8 cellular contexts compared by ENCODE assay signal in the genomic region with DNA sequence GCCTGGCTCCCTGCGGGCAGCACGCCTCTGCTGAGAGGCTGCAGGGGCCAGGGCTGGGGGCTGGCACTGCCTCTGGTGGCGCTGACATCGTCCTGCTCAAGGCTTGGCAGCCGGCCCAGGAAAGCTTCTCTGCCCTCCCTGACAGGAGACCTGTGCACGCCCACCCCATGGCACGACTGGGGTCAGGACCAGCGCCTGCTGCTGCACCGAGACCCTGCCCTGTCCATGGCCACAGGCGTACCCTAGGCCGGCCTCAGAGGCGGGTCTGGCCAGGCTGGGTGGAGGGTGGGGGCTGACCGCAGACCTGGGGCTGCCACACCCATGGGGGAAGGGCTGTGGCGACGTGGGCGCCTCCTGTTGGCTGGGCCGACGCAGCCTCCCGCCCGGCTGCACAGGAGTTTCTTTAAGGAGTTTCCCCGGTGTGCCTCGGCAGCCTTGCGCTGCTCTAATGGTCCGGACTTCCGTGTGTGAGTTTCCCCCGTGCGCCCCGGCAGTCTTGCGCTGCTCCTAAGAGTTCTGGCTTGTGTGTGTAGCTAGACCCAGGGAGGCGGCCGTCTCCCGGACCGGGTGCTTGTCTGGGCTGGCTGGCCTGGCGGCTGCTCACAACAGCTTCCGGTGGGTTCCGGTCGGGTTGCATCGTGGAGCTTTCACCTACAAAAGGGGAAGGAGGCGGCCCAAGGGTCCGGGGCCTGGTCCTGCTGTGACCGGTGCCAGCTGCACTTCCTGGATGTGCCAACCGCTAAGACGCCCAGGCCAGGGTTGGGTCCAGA. TPM values are rescaled to one million over a fixed set of nuclear protein-coding genes. Genes with fewer than 3 reads are reported as not detected.
DNase-seq lines count a peak whose midpoint lies in the region; ATAC-seq and TF ChIP-seq lines count a peak whose summit lies in the region.

No MANE protein-coding gene starts in this region.

- peak; percentile 40 to 55 for TF ChIP-seq CTCF in GM23338 (conservative IDR thresholded peaks at IDR 0.05; ENCODE audit: low read depth in 2 of 2)

- peak; percentile 72 for ATAC-seq in GM23338

- peak overlapping the region; percentile 73 for H3K4me2 ChIP-seq in GM23338

- H3K9me3 Mint-ChIP-seq in GM23338: no peaks in the 10 kb centered on the region

- peaks cover 4% of the 10 kb centered on the region; the same call in 1 of the 3 replicates for H3K36me3 Mint-ChIP-seq in GM23338 (ENCODE audit: low read depth)

- H3K4me3 ChIP-seq in GM23338: peak overlapping the region; percentile 42; the same call in 1 of the 2 replicates

- peaks cover 15% of the 10 kb centered on the region for H3K27me3 Mint-ChIP-seq in GM23338 (ENCODE audit: insufficient read depth, low read depth, poor library complexity)

- no peaks in the 10 kb centered on the region for H3K36me3 ChIP-seq in GM23338 (ENCODE audit: insufficient read depth)

- H4K20me1 ChIP-seq in GM23338 (replicated peaks; ENCODE audit: insufficient read depth): peaks cover 20% of the 10 kb centered on the region; the same call in 1 of the 2 replicates

- H3F3A ChIP-seq in GM23338 (replicated peaks; ENCODE audit: low read depth): 0 out of 2 replicates have a peak, but pooled peaks cover 2% of the 10 kb centered on the region

- peaks cover 13% of the 10 kb centered on the region for H3K4me1 Mint-ChIP-seq in GM23338

- peak; percentile 82 for DNase-seq in GDM1 (lab: John Stamatoyannopoulos, UW)
- DNase-seq in GM23338 (ENCODE audit: low spot score): peak; percentile 81
- DNase-seq in NCI-H1694 (lab: John Stamatoyannopoulos, UW): peak; percentile 81
- peak; percentile 77 to 80 for DNase-seq in activated CD4-positive, alpha-beta T cell treated with anti-CD3 and anti-CD28 coated beads, Interleukin-2, amount 50 U/mL, for 48 hours
- DNase-seq in effector CD8-positive, alpha-beta T cell (lab: John Stamatoyannopoulos, UW): peak; percentile 70
- DNase-seq in midbrain (lab: John Stamatoyannopoulos, UW): peak; percentile 34
- peak; percentile 48 for DNase-seq in stimulated activated CD8-positive, alpha-beta memory T cell treated with anti-CD3 and anti-CD28 coated beads, Interleukin-7, amount 100 ng/mL, for 24 hours (ENCODE audit: low read depth)
- DNase-seq in DMS114 treated with DMSO at 0.1 percent for 48 hours (lab: John Stamatoyannopoulos, UW; ENCODE audit: unreplicated experiment): no peak

- peak overlapping the region; percentile 63 for H3K4me3 Mint-ChIP-seq in GM23338

- peaks cover 8% of the 10 kb centered on the region; the same call in 1 of the 2 replicates for H3K4me1 ChIP-seq in GM23338 (ENCODE audit: insufficient read depth)

- no peak overlapping the region for H2AFZ ChIP-seq in GM23338

- H3K27me3 ChIP-seq in GM23338 (ENCODE audit: insufficient read depth): no peaks in the 10 kb centered on the region

- 0 out of 2 replicates have a peak overlapping the region, but pooled peaks have one; percentile 19 for H3K27ac ChIP-seq in GM23338 (ENCODE audit: low read depth)

- no peak overlapping the region for H3K27ac Mint-ChIP-seq in GM23338

- no peaks in the 10 kb centered on the region for H3K9me2 ChIP-seq in GM23338 (ENCODE audit: insufficient read depth)

- peaks cover 44% of the 10 kb centered on the region for H3K79me2 ChIP-seq in GM23338 (replicated peaks; ENCODE audit: insufficient read depth)

TF ChIP-seq in GM23338, 12 proteins besides CTCF, POLR2A, EP300 and RAD21 (continues in another document):
- TF ChIP-seq STAT1 (IDR thresholded peaks at IDR 0.05; ENCODE audit: unreplicated experiment) (no peak), ZNF114 (CRISPR knock-in tag; IDR thresholded peaks at IDR 0.05) (no peak), NANOG (IDR thresholded peaks at IDR 0.05; ENCODE audit: borderline replicate concordance) (no peak), POLR2AphosphoS5 (IDR thresholded peaks at IDR 0.05; ENCODE audit: low read depth) (no peak; the same call in 1 of the 2 replicates), EZH2 (IDR thresholded peaks at IDR 0.05; ENCODE audit: low read depth, unreplicated experiment) (no peak)
- TF ChIP-seq, protein P1, sequence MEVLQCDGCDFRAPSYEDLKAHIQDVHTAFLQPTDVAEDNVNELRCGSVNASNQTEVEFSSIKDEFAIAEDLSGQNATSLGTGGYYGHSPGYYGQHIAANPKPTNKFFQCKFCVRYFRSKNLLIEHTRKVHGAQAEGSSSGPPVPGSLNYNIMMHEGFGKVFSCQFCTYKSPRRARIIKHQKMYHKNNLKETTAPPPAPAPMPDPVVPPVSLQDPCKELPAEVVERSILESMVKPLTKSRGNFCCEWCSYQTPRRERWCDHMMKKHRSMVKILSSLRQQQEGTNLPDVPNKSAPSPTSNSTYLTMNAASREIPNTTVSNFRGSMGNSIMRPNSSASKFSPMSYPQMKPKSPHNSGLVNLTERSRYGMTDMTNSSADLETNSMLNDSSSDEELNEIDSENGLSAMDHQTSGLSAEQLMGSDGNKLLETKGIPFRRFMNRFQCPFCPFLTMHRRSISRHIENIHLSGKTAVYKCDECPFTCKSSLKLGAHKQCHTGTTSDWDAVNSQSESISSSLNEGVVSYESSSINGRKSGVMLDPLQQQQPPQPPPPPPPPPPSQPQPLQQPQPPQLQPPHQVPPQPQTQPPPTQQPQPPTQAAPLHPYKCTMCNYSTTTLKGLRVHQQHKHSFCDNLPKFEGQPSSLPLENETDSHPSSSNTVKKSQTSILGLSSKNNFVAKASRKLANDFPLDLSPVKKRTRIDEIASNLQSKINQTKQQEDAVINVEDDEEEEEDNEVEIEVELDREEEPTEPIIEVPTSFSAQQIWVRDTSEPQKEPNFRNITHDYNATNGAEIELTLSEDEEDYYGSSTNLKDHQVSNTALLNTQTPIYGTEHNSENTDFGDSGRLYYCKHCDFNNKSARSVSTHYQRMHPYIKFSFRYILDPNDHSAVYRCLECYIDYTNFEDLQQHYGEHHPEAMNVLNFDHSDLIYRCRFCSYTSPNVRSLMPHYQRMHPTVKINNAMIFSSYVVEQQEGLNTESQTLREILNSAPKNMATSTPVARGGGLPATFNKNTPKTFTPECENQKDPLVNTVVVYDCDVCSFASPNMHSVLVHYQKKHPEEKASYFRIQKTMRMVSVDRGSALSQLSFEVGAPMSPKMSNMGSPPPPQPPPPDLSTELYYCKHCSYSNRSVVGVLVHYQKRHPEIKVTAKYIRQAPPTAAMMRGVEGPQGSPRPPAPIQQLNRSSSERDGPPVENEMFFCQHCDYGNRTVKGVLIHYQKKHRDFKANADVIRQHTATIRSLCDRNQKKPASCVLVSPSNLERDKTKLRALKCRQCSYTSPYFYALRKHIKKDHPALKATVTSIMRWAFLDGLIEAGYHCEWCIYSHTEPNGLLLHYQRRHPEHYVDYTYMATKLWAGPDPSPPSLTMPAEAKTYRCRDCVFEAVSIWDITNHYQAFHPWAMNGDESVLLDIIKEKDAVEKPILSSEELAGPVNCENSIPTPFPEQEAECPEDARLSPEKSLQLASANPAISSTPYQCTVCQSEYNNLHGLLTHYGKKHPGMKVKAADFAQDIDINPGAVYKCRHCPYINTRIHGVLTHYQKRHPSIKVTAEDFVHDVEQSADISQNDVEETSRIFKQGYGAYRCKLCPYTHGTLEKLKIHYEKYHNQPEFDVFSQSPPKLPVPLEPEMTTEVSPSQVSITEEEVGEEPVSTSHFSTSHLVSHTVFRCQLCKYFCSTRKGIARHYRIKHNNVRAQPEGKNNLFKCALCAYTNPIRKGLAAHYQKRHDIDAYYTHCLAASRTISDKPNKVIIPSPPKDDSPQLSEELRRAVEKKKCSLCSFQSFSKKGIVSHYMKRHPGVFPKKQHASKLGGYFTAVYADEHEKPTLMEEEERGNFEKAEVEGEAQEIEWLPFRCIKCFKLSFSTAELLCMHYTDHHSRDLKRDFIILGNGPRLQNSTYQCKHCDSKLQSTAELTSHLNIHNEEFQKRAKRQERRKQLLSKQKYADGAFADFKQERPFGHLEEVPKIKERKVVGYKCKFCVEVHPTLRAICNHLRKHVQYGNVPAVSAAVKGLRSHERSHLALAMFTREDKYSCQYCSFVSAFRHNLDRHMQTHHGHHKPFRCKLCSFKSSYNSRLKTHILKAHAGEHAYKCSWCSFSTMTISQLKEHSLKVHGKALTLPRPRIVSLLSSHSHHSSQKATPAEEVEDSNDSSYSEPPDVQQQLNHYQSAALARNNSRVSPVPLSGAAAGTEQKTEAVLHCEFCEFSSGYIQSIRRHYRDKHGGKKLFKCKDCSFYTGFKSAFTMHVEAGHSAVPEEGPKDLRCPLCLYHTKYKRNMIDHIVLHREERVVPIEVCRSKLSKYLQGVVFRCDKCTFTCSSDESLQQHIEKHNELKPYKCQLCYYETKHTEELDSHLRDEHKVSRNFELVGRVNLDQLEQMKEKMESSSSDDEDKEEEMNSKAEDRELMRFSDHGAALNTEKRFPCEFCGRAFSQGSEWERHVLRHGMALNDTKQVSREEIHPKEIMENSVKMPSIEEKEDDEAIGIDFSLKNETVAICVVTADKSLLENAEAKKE (CRISPR knock-in tag; IDR thresholded peaks at IDR 0.05): no peak
- TF ChIP-seq, protein P2, sequence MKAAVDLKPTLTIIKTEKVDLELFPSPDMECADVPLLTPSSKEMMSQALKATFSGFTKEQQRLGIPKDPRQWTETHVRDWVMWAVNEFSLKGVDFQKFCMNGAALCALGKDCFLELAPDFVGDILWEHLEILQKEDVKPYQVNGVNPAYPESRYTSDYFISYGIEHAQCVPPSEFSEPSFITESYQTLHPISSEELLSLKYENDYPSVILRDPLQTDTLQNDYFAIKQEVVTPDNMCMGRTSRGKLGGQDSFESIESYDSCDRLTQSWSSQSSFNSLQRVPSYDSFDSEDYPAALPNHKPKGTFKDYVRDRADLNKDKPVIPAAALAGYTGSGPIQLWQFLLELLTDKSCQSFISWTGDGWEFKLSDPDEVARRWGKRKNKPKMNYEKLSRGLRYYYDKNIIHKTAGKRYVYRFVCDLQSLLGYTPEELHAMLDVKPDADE (IDR thresholded peaks at IDR 0.05): no peak

RNA-seq across cellular contexts. Expression of a gene that starts 4.7 kb away (rescaled TPM):
- total RNA-seq in GM23338 (2014; rRNA removed; shearing (Covaris generic)): 58.6 and 66.1 TPM in 2 replicates
- polyA plus RNA-seq in GM23338 (2016; fragmentation: Nextera tagmentation; extraction: Ambion mirVana): 40.8 and 44.1 TPM in 2 replicates

RNA-seq across cellular contexts. Expression of a gene that starts 10.4 kb away (rescaled TPM):
- 16.9 and 21.3 TPM in 2 replicates for total RNA-seq in GM23338 (2014; rRNA removed; shearing (Covaris generic))
- polyA plus RNA-seq in GM23338 (2016; fragmentation: Nextera tagmentation; extraction: Ambion mirVana): 6.8 and 8.6 TPM in 2 replicates

RNA-seq across cellular contexts. Expression of a gene that starts 19.8 kb away (rescaled TPM):
- total RNA-seq in GM23338 (2014; rRNA removed; shearing (Covaris generic)): 5.1 and 5.9 TPM in 2 replicates
- 2.6 and 2.8 TPM in 2 replicates for polyA plus RNA-seq in GM23338 (2016; fragmentation: Nextera tagmentation; extraction: Ambion mirVana)

RNA-seq across cellular contexts. Expression of a gene that starts 54.5 kb away (rescaled TPM):
- 32.7 and 47.1 TPM in 2 replicates for total RNA-seq in GM23338 (2014; rRNA removed; shearing (Covaris generic))
- 18.6 TPM in 2 replicates for polyA plus RNA-seq in GM23338 (2016; fragmentation: Nextera tagmentation; extraction: Ambion mirVana)
